In the genomic region with DNA sequence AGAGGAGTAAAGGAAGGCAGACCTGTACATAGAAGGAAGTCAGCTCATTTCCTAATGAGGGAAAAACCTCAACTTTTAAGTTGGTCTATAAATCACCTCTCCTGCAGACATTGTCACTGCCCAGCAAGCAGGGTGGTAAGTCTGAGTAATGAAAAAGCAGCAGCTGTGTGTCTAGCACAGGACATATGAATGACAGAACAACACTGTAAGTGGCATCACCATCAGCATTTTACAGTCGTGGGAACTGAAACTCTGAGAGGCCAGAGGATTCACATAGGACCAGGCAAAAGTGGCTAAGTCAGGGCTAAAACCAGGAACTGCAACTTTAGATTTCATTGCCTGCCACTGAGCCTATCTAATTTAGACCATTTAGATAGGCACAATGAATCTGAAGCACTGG, we compare ENCODE assay signal across 11 cellular contexts.
DNase-seq lines count a peak whose midpoint lies in the region; ATAC-seq and TF ChIP-seq lines count a peak whose summit lies in the region.
"Had no signal": no experiment of that assay in that cellular context is flagged by ENCODE, and none has a peak within 500 bp of the region (broad histone marks: within the 10 kb centered on the region; RNA-seq: fewer than 3 reads in every experiment).

No MANE protein-coding gene starts in this region.

- peaks cover 13% of the 10 kb centered on the region for H3K27me3 Mint-ChIP-seq in T-helper 17 cell

- no peak overlapping the region for H3K27ac Mint-ChIP-seq in T-helper 17 cell

- H3K4me3 ChIP-seq in stomach, result no peak overlapping the region
- H3K4me3 ChIP-seq: Peyer's patch had no signal

- TF ChIP-seq POLR2A in stomach (IDR thresholded peaks at IDR 0.05), result no peak

- intact Hi-C loops in stomach (cut with DNase I; ENCODE audit: low total_unique reads), result no loop called here

- H3K27ac ChIP-seq in stomach, result no peak overlapping the region
- H3K27ac ChIP-seq: Peyer's patch had no signal

- no peak for TF ChIP-seq EP300 in stomach (IDR thresholded peaks at IDR 0.05)

- no peak overlapping the region for H3K4me3 Mint-ChIP-seq in T-helper 17 cell

- 54 to 76% (median 71%) methylated on average over 1 of the region's 1 CpG for WGBS in stomach, 5 donors

- peaks cover 0 to 7% (median 0%) of the 10 kb centered on the region in 4 donors for H3K4me1 ChIP-seq in stomach
- H3K4me1 ChIP-seq: Peyer's patch had no signal

- peaks cover 2% of the 10 kb centered on the region for H3K36me3 Mint-ChIP-seq in T-helper 17 cell (ENCODE audit: low read depth)

- no peaks in the 10 kb centered on the region for H3K4me1 Mint-ChIP-seq in T-helper 17 cell

- no peaks in the 10 kb centered on the region for H3K27me3 ChIP-seq in stomach
- H3K27me3 ChIP-seq: Peyer's patch had no signal

- no peak for TF ChIP-seq CTCF in stomach (IDR thresholded peaks at IDR 0.05)

- no peaks in the 10 kb centered on the region for H3K36me3 ChIP-seq in stomach
- H3K36me3 ChIP-seq: Peyer's patch had no signal

- DNase-seq in A172 (ENCODE audit: low spot score) (peak; percentile 53), GM19238 (ENCODE audit: insufficient read length, low spot score) (peak; percentile 29), stomach (no peak), T-helper 17 cell (no peak), 8988T (no peak)
- DNase-seq in activated CD4-positive, alpha-beta T cell treated with anti-CD3 and anti-CD28 coated beads for 4 hours, result no peak
- DNase-seq: activated CD4-positive, alpha-beta T cell treated with anti-CD3 and anti-CD28 coated beads, Interleukin-2, amount 50 U/mL, for 1 hour; amygdala; Peyer's patch had no signal

- H3K9me3 ChIP-seq in stomach, result no peaks in the 10 kb centered on the region
- H3K9me3 ChIP-seq in T-helper 17 cell (ENCODE audit: control insufficient read depth, low read length, poor library complexity, severe bottlenecking), result no peaks in the 10 kb centered on the region
- H3K9me3 ChIP-seq: Peyer's patch had no signal

- ATAC-seq in HG02759 (IDR thresholded peaks at IDR 0.05; ENCODE audit: unreplicated experiment) (peak; percentile 97), HG03565 (IDR thresholded peaks at IDR 0.05; ENCODE audit: unreplicated experiment) (peak; percentile 95), T-helper 17 cell (no peak)

Comparison
In these comparisons a context has a peak if more than half of its experiments do, and no peak if none do; other contexts are left out.
1. DNase-seq: peak in A172 (single experiment) and GM19238 (single experiment); none in stomach (single experiment), T-helper 17 cell (0 of 3), 8988T (single experiment) and activated CD4-positive, alpha-beta T cell treated with anti-CD3 and anti-CD28 coated beads for 4 hours (0 of 2).